19 cellular contexts compared by ENCODE assay signal in the genomic region with DNA sequence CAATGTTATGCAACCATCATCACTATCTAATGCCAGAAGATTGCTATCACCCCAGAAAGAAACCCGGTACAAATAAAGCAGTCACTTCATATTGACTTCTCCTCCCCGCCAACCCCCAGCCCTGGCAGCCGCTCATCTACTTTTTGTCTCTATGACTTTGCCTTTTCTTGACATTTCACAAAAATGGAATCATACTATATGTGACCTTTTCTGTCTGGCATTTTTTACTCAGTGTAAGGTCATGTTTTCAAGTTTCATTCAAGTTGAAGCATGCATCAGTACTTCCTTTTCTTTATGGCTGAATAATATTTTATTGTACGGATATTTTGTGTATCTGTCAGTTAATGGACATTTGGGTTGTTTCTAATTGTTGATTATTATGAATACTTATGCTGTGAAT. TPM values are rescaled to one million over a fixed set of nuclear protein-coding genes. Genes with fewer than 3 reads are reported as not detected.
DNase-seq lines count a peak whose midpoint lies in the region; ATAC-seq, FAIRE-seq and TF ChIP-seq lines count a peak whose summit lies in the region.
"Had no signal": no experiment of that assay in that cellular context is flagged by ENCODE, and none has a peak within 500 bp of the region (broad histone marks: within the 10 kb centered on the region; RNA-seq: fewer than 3 reads in every experiment).

No MANE protein-coding gene starts in this region.

- H3K27me3 Mint-ChIP-seq in activated naive CD4-positive, alpha-beta T cell treated with anti-CD3 and anti-CD28 coated beads, Interleukin-2, amount 10 ng/mL, durations not matched to agents 7 days and 5 days: no peaks in the 10 kb centered on the region
- H3K27me3 Mint-ChIP-seq: CD4-positive, alpha-beta T cell had no signal

- no peaks in the 10 kb centered on the region for H3K79me2 ChIP-seq in HCT116 (ENCODE audit: insufficient read depth, low read length)

- TF ChIP-seq POLR2A in HCT116 (IDR thresholded peaks at IDR 0.05; ENCODE audit: borderline replicate concordance, extremely low read depth, insufficient read depth, insufficient read length): no peak

- TF ChIP-seq CTCF in HCT116 (IDR thresholded peaks at IDR 0.05 in 2 of 3, conservative IDR thresholded peaks at IDR 0.05 in 1 of 3; ENCODE audit: borderline replicate concordance in 1 of 3, insufficient read depth in 1 of 3, low read depth in 2 of 3, low read length in 2 of 3) (no peak), bronchial epithelial cell (IDR thresholded peaks at IDR 0.05; ENCODE audit: insufficient read depth, low read length, severe bottlenecking) (no peak), epithelial cell of esophagus (IDR thresholded peaks at IDR 0.05; ENCODE audit: insufficient read depth, low read depth, low read length, missing control alignments) (no peak)

- H3K9me3 ChIP-seq in HCT116 (ENCODE audit: control insufficient read depth in 1 of 2, insufficient read depth in 1 of 2, low read depth in 1 of 2, low read length in 2 of 2): no peaks in the 10 kb centered on the region
- H3K9me3 ChIP-seq: Caco-2, HAP-1 had no signal

- H3K4me3 ChIP-seq in HCT116 (replicated peaks in 1 of 2; ENCODE audit: low read depth in 1 of 2, low read length in 2 of 2) (no peak overlapping the region), bronchial epithelial cell (ENCODE audit: low read depth, low read length) (no peak overlapping the region), epithelial cell of esophagus (ENCODE audit: low read length) (no peak overlapping the region)
- H3K4me3 ChIP-seq: GM23248, HAP-1 had no signal

- no peak overlapping the region for H3K4me3 Mint-ChIP-seq in activated naive CD4-positive, alpha-beta T cell treated with anti-CD3 and anti-CD28 coated beads, Interleukin-2, amount 10 ng/mL, durations not matched to agents 7 days and 5 days
- H3K4me3 Mint-ChIP-seq: CD4-positive, alpha-beta T cell had no signal

- CTCF ChIA-PET in activated naive CD4-positive, alpha-beta T cell treated with anti-CD3 and anti-CD28 coated beads, Interleukin-2, amount 10 ng/mL, durations not matched to agents 7 days and 5 days (lab: Charles Lee): no interaction called here
- CTCF ChIA-PET in HCT116 (lab: Charles Lee): no interaction called here

- no peak for TF ChIP-seq RAD21 in HCT116 (IDR thresholded peaks at IDR 0.05; ENCODE audit: low read depth)

- H3K4me1 ChIP-seq in HCT116 (ENCODE audit: control insufficient read depth in 1 of 2, insufficient read depth in 2 of 2, low read length in 2 of 2): no peaks in the 10 kb centered on the region
- H3K4me1 ChIP-seq: Caco-2, HAP-1 had no signal

- peak overlapping the region; percentile 31 for H3K27ac Mint-ChIP-seq in activated naive CD4-positive, alpha-beta T cell treated with anti-CD3 and anti-CD28 coated beads, Interleukin-2, amount 10 ng/mL, durations not matched to agents 7 days and 5 days
- H3K27ac Mint-ChIP-seq: CD4-positive, alpha-beta T cell had no signal

- no peak overlapping the region for H3K27ac ChIP-seq in HCT116 (ENCODE audit: low read depth, low read length)
- H3K27ac ChIP-seq: C4-2B, GM23248, HL-60 had no signal

- intact Hi-C loops in HCT116 (cut with micrococcal nuclease) (no loop called here), posterior cingulate gyrus (cut with DNase I) (no loop called here)

- no peak overlapping the region for H3K9ac ChIP-seq in HCT116 (ENCODE audit: low read length)
- H3K9ac ChIP-seq: GM23248 had no signal

- FAIRE-seq in bronchial epithelial cell (lab: Jason Lieb, UNC): no peak
- FAIRE-seq: A204.1, D721Med, G401.6, GM12891, GM19239 had no signal

- no peak overlapping the region for H2AFZ ChIP-seq in HCT116 (ENCODE audit: low read depth, low read length, poor library complexity, severe bottlenecking)
- H2AFZ ChIP-seq: GM23248 had no signal

- no peaks in the 10 kb centered on the region for H3K9me2 ChIP-seq in HCT116 (ENCODE audit: insufficient read depth)

- peaks cover 29 to 48% of the 10 kb centered on the region in 2 experiments for H3K36me3 ChIP-seq in HCT116 (ENCODE audit: control insufficient read depth in 1 of 2, insufficient read depth in 2 of 2, low read length in 2 of 2)
- peaks cover 1% of the 10 kb centered on the region for H3K36me3 ChIP-seq in bronchial epithelial cell (ENCODE audit: control insufficient read depth, insufficient read depth, low read length)

- peaks cover 49% of the 10 kb centered on the region for H3K36me3 Mint-ChIP-seq in activated naive CD4-positive, alpha-beta T cell treated with anti-CD3 and anti-CD28 coated beads, Interleukin-2, amount 10 ng/mL, durations not matched to agents 7 days and 5 days

- POLR2A ChIA-PET in HCT116 (lab: Charles Lee): no interaction called here

- H3K27me3 ChIP-seq in HCT116 (ENCODE audit: insufficient read depth, low read length) (no peaks in the 10 kb centered on the region), bronchial epithelial cell (ENCODE audit: control insufficient read depth, insufficient read depth, low read length) (no peaks in the 10 kb centered on the region)

- H3K9me3 Mint-ChIP-seq in activated naive CD4-positive, alpha-beta T cell treated with anti-CD3 and anti-CD28 coated beads, Interleukin-2, amount 10 ng/mL, durations not matched to agents 7 days and 5 days: no peaks in the 10 kb centered on the region
- H3K9me3 Mint-ChIP-seq: CD4-positive, alpha-beta T cell had no signal

- no peaks in the 10 kb centered on the region for H3K4me1 Mint-ChIP-seq in activated naive CD4-positive, alpha-beta T cell treated with anti-CD3 and anti-CD28 coated beads, Interleukin-2, amount 10 ng/mL, durations not matched to agents 7 days and 5 days

- ATAC-seq in HCT116: no peak

- RAD21 ChIA-PET in HCT116 (lab: Charles Lee; ENCODE audit: low non-redundant PET in 1 of 2, low total read pairs in 2 of 2, uncharacterized antibody in 2 of 2, unreplicated experiment in 2 of 2): no interaction called here

- no peak overlapping the region for H3K4me2 ChIP-seq in HCT116 (ENCODE audit: low read length)

- H4K20me1 ChIP-seq in HCT116 (ENCODE audit: insufficient read depth): no peaks in the 10 kb centered on the region

- no peak for DNase-seq in activated naive CD4-positive, alpha-beta T cell treated with anti-CD3 and anti-CD28 coated beads, Interleukin-2, amount 10 ng/mL, durations not matched to agents 7 days and 5 days
- no peak for DNase-seq in activated naive CD4-positive, alpha-beta T cell treated with anti-CD3 and anti-CD28 coated beads, Interleukin-2, amount 50 U/mL, for 16 hours
- DNase-seq in HCT116 (ENCODE audit: low read depth, low spot score): no peak
- DNase-seq in bronchial epithelial cell (ENCODE audit: low read depth): peak; percentile 7
- DNase-seq in epithelial cell of esophagus (ENCODE audit: low read depth): peak; percentile 2
- no peak for DNase-seq in posterior cingulate gyrus
- no peak for DNase-seq in hepatic stellate cell (ENCODE audit: low spot score)
- DNase-seq: AML-193; Caco-2; CD4-positive, alpha-beta T cell; GM23248 had no signal

- TSS peak; percentile 11 for BruUV-seq in HCT116 (replicated peaks; lab: Mats Ljungman, UMichigan)

TF ChIP-seq in HCT116, 20 proteins besides CTCF, POLR2A, EP300 and RAD21:
- TF ChIP-seq, protein P1, sequence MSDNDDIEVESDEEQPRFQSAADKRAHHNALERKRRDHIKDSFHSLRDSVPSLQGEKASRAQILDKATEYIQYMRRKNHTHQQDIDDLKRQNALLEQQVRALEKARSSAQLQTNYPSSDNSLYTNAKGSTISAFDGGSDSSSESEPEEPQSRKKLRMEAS (IDR thresholded peaks at IDR 0.05): no peak
- TF ChIP-seq ZBTB33 (IDR thresholded peaks at IDR 0.05; ENCODE audit: extremely low read depth, insufficient replicate concordance, low read length) (no peak), JUND (IDR thresholded peaks at IDR 0.05) (no peak), EZH2phosphoT487 (IDR thresholded peaks at IDR 0.05; ENCODE audit: borderline replicate concordance) (no peak), ZNF274 (IDR thresholded peaks at IDR 0.05; ENCODE audit: low read depth, low read length) (no peak), EZH2 (IDR thresholded peaks at IDR 0.05) (no peak), ELF1 (IDR thresholded peaks at IDR 0.05; ENCODE audit: borderline replicate concordance, low read depth) (no peak), ZFX (IDR thresholded peaks at IDR 0.05) (no peak), YY1 (IDR thresholded peaks at IDR 0.05; ENCODE audit: extremely low read depth, insufficient replicate concordance, low read depth, low read length) (no peak)

RNA-seq across cellular contexts. Expression of gene FHIP2A, which starts 28.1 kb away (rescaled TPM):
- total RNA-seq in HCT116 (2021; ENCODE audit: unreplicated experiment) (20.7 TPM), bronchial epithelial cell (6.8 and 7.9 TPM in 2 replicates)
- 4.4 and 5.1 TPM in 2 replicates for polyA plus RNA-seq in HCT116 (2012)

Comparison
In these comparisons a context has a peak if more than half of its experiments do, and no peak if none do; other contexts are left out.
1. DNase-seq: peak in bronchial epithelial cell (single experiment) and epithelial cell of esophagus (single experiment); none in activated naive CD4-positive, alpha-beta T cell treated with anti-CD3 and anti-CD28 coated beads, Interleukin-2, amount 10 ng/mL, durations not matched to agents 7 days and 5 days (single experiment), activated naive CD4-positive, alpha-beta T cell treated with anti-CD3 and anti-CD28 coated beads, Interleukin-2, amount 50 U/mL, for 16 hours (single experiment), HCT116 (single experiment), posterior cingulate gyrus (0 of 10) and hepatic stellate cell (single experiment).